In the genomic region with DNA sequence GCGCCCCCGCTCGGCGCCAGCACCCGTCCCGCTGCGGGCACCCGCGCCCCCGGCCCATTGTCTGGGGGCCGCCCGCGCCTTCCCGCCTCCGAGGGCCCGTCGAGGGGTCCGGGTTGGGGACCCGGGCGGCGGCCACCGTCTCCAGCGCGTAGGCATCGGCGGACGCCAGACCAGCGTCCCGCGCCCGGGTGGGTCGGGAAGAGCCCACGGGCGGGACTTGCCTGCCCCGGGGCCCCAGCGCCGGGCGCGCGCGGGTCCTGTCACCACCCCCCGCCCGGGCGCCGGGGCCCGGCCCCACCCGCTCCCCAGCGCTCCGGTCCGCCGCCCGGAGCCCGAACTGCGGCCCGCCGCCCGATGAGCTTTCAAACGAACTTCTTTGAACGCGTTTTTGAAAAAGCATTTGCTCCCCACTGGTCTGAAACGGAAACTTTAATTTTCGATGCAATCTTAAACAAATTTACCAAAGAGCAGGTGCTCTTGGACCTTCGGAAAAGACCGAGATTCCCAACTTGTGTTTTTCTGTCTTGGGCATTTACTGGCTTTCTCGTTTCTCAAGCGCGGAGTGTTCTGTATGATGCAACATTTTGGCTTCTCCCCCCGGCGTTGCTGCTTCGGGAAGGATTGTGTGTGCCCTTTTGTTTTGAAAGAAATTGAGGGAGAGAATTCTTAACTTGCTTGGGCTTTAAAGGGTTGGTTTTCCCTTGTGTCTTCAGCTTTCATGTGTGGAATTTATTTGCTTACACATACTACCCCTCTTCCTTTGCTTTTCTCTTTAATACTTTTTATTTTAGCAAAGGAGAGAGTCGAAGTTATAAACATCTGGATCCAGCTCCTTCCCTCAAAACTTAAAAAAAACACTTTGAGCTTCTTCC, we compare ENCODE assay signal across 8 cellular contexts. TPM values are rescaled to one million over a fixed set of nuclear protein-coding genes. Genes with fewer than 3 reads are reported as not detected.
DNase-seq lines count a peak whose midpoint lies in the region; ATAC-seq, FAIRE-seq and TF ChIP-seq lines count a peak whose summit lies in the region.

No MANE protein-coding gene starts in this region.

- H3K9me2 ChIP-seq in Karpas-422 (replicated peaks; ENCODE audit: insufficient read depth, low read length), result no peaks in the 10 kb centered on the region

- intact Hi-C loops in CD4-positive, alpha-beta memory T cell (cut with micrococcal nuclease), result loop anchor here (1.0 to 10.0 kb wide), 5 partner anchors 85 to 787 kb away; a partner anchor contains a TSS
- intact Hi-C loops in transverse colon (cut with DNase I; ENCODE audit: low total_unique reads), result loop anchor here (10.0 kb wide), 1 partner anchor 79 kb away; no protein-coding TSS in a partner anchor

- in situ Hi-C loops in transverse colon (cut with MboI; ENCODE audit: low pct_ligation_motif_present in 1 of 4, low pct_unique_long_range_greater_than_20kb in 1 of 4, low sequenced_read_pairs in 3 of 4), result no loop called here

- no peak for TF ChIP-seq EP300 in transverse colon (IDR thresholded peaks at IDR 0.05; ENCODE audit: low read depth)

- H3K4me1 ChIP-seq in CD4-positive, alpha-beta memory T cell (ENCODE audit: insufficient read depth, low read length), result peaks cover 26% of the 10 kb centered on the region
- H3K4me1 ChIP-seq in Karpas-422 (ENCODE audit: low read length) (peaks cover 63% of the 10 kb centered on the region), transverse colon (peaks cover 18 to 53% (median 31%) of the 10 kb centered on the region in 4 donors)
- H3K4me1 ChIP-seq in effector memory CD4-positive, alpha-beta T cell (ENCODE audit: control insufficient read depth, insufficient read depth, low read length, poor library complexity, severe bottlenecking), result no peaks in the 10 kb centered on the region

- ATAC-seq in GM19455 (IDR thresholded peaks at IDR 0.05; ENCODE audit: unreplicated experiment), result peak; percentile 12

- H3K27me3 ChIP-seq in CD4-positive, alpha-beta memory T cell (ENCODE audit: insufficient read depth, low read length), result no peaks in the 10 kb centered on the region
- H3K27me3 ChIP-seq in Karpas-422 (ENCODE audit: low read length), result no peaks in the 10 kb centered on the region
- H3K27me3 ChIP-seq in effector memory CD4-positive, alpha-beta T cell (replicated peaks; ENCODE audit: control insufficient read depth, insufficient read depth, low read length, poor library complexity, severe bottlenecking), result no peaks in the 10 kb centered on the region
- H3K27me3 ChIP-seq in transverse colon, result peaks cover 5% of the 10 kb centered on the region

- H3K27ac Mint-ChIP-seq in CD4-positive, alpha-beta memory T cell, result peak overlapping the region; percentile 0 to 81 (median 30)
- H3K27ac Mint-ChIP-seq in mesothelial cell of epicardium, result peak overlapping the region; percentile 96

- WGBS in transverse colon (ENCODE audit: low coverage in 1 of 2), 2 donors, result 0% methylated on average over 4 to 14 of the region's 71 CpGs

- peaks cover 0 to 2% of the 10 kb centered on the region in 2 donors for H3K36me3 Mint-ChIP-seq in CD4-positive, alpha-beta memory T cell
- peaks cover 8% of the 10 kb centered on the region for H3K36me3 Mint-ChIP-seq in mesothelial cell of epicardium

- H3K27ac ChIP-seq in CD4-positive, alpha-beta memory T cell (ENCODE audit: low read depth, low read length), result peak overlapping the region; percentile 55
- H3K27ac ChIP-seq in Karpas-422 (ENCODE audit: low read length), result peak overlapping the region; percentile 96
- H3K27ac ChIP-seq in effector memory CD4-positive, alpha-beta T cell (ENCODE audit: insufficient read depth, low read length, poor library complexity, severe bottlenecking), result peak overlapping the region; percentile 53
- H3K27ac ChIP-seq in transverse colon, result peak overlapping the region; percentile 88 to 99 (median 96)

- peaks cover 53% of the 10 kb centered on the region for H3K79me2 ChIP-seq in Karpas-422 (ENCODE audit: low read length)

- no peak for FAIRE-seq in GM12891 (lab: Jason Lieb, UNC)

- TF ChIP-seq POLR2A in transverse colon (IDR thresholded peaks at IDR 0.05) (no peak), GM12891 (IDR thresholded peaks at IDR 0.05; ENCODE audit: low read depth, low read length) (no peak)

- H3K36me3 ChIP-seq in CD4-positive, alpha-beta memory T cell (ENCODE audit: insufficient read depth, low read length), result no peaks in the 10 kb centered on the region
- H3K36me3 ChIP-seq in Karpas-422 (ENCODE audit: insufficient read depth, low read length) (no peaks in the 10 kb centered on the region), transverse colon (no peaks in the 10 kb centered on the region)
- no peaks in the 10 kb centered on the region for H3K36me3 ChIP-seq in effector memory CD4-positive, alpha-beta T cell (ENCODE audit: control insufficient read depth, insufficient read depth, low read length)

- 0 out of 2 replicates have a peak overlapping the region, but pooled peaks have one; percentile 54 for H2AFZ ChIP-seq in Karpas-422 (ENCODE audit: low read length)

- no peaks in the 10 kb centered on the region for H3K9me3 ChIP-seq in CD4-positive, alpha-beta memory T cell (ENCODE audit: control insufficient read depth in 1 of 2, low read length in 2 of 2)
- H3K9me3 ChIP-seq in Karpas-422 (ENCODE audit: low read length) (no peaks in the 10 kb centered on the region), transverse colon (no peaks in the 10 kb centered on the region)
- H3K9me3 ChIP-seq in effector memory CD4-positive, alpha-beta T cell (ENCODE audit: control insufficient read depth, low read length), result no peaks in the 10 kb centered on the region

- peak overlapping the region; percentile 91 for H3K9ac ChIP-seq in Karpas-422 (ENCODE audit: low read length)

- CTCF ChIA-PET in CD4-positive, alpha-beta memory T cell (lab: Charles Lee; ENCODE audit: partially characterized antibody), result interaction anchor here (1.0 to 3.5 kb wide), 4 partner anchors 10 to 86 kb away, joined by 3 to 26 read pairs (median 4); no protein-coding TSS in a partner anchor

- peak overlapping the region in 1 of 2 donors; percentile 58 for H3K4me3 ChIP-seq in CD4-positive, alpha-beta memory T cell (ENCODE audit: low read length in 2 of 2)
- H3K4me3 ChIP-seq in Karpas-422 (ENCODE audit: low read length), result peak overlapping the region; percentile 97
- peak overlapping the region; percentile 79 for H3K4me3 ChIP-seq in effector memory CD4-positive, alpha-beta T cell (ENCODE audit: insufficient read depth, low read depth, low read length, poor library complexity, severe bottlenecking)
- peak overlapping the region; percentile 82 to 97 (median 94) for H3K4me3 ChIP-seq in transverse colon

- peaks cover 2 to 21% (median 11%) of the 10 kb centered on the region in 4 donors for H3K4me1 Mint-ChIP-seq in CD4-positive, alpha-beta memory T cell
- peaks cover 58% of the 10 kb centered on the region for H3K4me1 Mint-ChIP-seq in mesothelial cell of epicardium

- H3K27me3 Mint-ChIP-seq in CD4-positive, alpha-beta memory T cell, result peaks cover 6 to 9% of the 10 kb centered on the region in 2 donors
- no peaks in the 10 kb centered on the region for H3K27me3 Mint-ChIP-seq in mesothelial cell of epicardium (ENCODE audit: low read depth)

- H3K4me2 ChIP-seq in Karpas-422 (ENCODE audit: low read depth, low read length, poor library complexity, severe bottlenecking), result peak overlapping the region; percentile 77

- H3K9me3 Mint-ChIP-seq in CD4-positive, alpha-beta memory T cell, result no peaks in the 10 kb centered on the region
- H3K9me3 Mint-ChIP-seq in mesothelial cell of epicardium, result no peaks in the 10 kb centered on the region

- peak overlapping the region; percentile 81 to 92 (median 83) for H3K4me3 Mint-ChIP-seq in CD4-positive, alpha-beta memory T cell
- H3K4me3 Mint-ChIP-seq in mesothelial cell of epicardium, result peak overlapping the region; percentile 92

- TF ChIP-seq CTCF in mesothelial cell of epicardium (IDR thresholded peaks at IDR 0.05; ENCODE audit: unreplicated experiment) (no peak), transverse colon (IDR thresholded peaks at IDR 0.05) (no peak)

- POLR2A ChIA-PET in CD4-positive, alpha-beta memory T cell (lab: Charles Lee; ENCODE audit: partially characterized antibody), result interaction anchor here (1.0 to 1.9 kb wide), 6 partner anchors 8 to 183 kb away, joined by 3 to 7 read pairs (median 4); a partner anchor contains a TSS

- H4K20me1 ChIP-seq in Karpas-422 (ENCODE audit: insufficient read depth, low read depth, low read length), result no peaks in the 10 kb centered on the region

- peak in 2 of 5 donors; percentile 6 to 12 for DNase-seq in CD4-positive, alpha-beta memory T cell
- DNase-seq in Karpas-422 (peak; percentile 79), T-helper 9 cell (peak; percentile 12), mesothelial cell of epicardium (ENCODE audit: low spot score in 2 of 2, unreplicated experiment in 2 of 2) (peak in 1 of 2 experiments; percentile 53), transverse colon (peak; percentile 52), GM12891 (ENCODE audit: insufficient read length, low spot score) (no peak)
- DNase-seq in effector memory CD4-positive, alpha-beta T cell, result peak in 1 of 3 donors; percentile 6

TF ChIP-seq in GM12891, 5 proteins besides CTCF, POLR2A, EP300 and RAD21:
- TF ChIP-seq TAF1 (IDR thresholded peaks at IDR 0.05; ENCODE audit: low read depth, low read length), result no peak
- TF ChIP-seq POLR2AphosphoS5 (IDR thresholded peaks at IDR 0.05; ENCODE audit: low read depth, low read length), result no peak
- no peak for TF ChIP-seq PAX5 (IDR thresholded peaks at IDR 0.05; ENCODE audit: insufficient read depth, low read length, severe bottlenecking)
- no peak for TF ChIP-seq SPI1 (IDR thresholded peaks at IDR 0.05; ENCODE audit: low read depth, low read length)
- no peak for TF ChIP-seq POU2F2 (IDR thresholded peaks at IDR 0.05; ENCODE audit: low read depth, low read length)

RNA-seq across cellular contexts. Expression of a gene that starts 0.7 kb away (rescaled TPM):
- total RNA-seq in CD4-positive, alpha-beta memory T cell, result 1 to 10 TPM; 3.0 to 3.8 TPM
- 1 to 10 TPM in 1 of 2 donors, under 1 TPM in 1; 0.62 to 1.9 TPM for polyA plus RNA-seq in CD4-positive, alpha-beta memory T cell
- 49.1 and 87.4 TPM in 2 replicates for total RNA-seq in Karpas-422 (2014; rRNA removed; shearing (Covaris generic); ENCODE audit: low replicate concordance)
- total RNA-seq in mesothelial cell of epicardium, result 135 to 136 TPM (median 135 TPM) in 3 replicates
- 100 to 1,000 TPM in 1 of 4 donors, 10 to 100 TPM in 3; 52.4 to 107 (median 65.0) TPM for total RNA-seq in transverse colon
- 22.2 TPM for polyA plus RNA-seq in GM12891 (2012; ENCODE audit: low read depth, missing spikeins)

Comparison
In these comparisons a context has a peak if more than half of its experiments do, and no peak if none do; other contexts are left out.
1. RNA of a gene that starts 0.7 kb away (total RNA-seq): 135 to 136 TPM in mesothelial cell of epicardium, 49.1 to 87.4 TPM in Karpas-422 and 52.4 to 107 TPM in transverse colon; 3.0 to 3.8 TPM in CD4-positive, alpha-beta memory T cell; every median in the first group is over 10 times any median in the second.
2. Peak in every context shown above with its lines, with median percentiles within 50 percentile points of each other: H3K27ac ChIP-seq.